1 cellular context compared by ENCODE assay signal in the genomic region with DNA sequence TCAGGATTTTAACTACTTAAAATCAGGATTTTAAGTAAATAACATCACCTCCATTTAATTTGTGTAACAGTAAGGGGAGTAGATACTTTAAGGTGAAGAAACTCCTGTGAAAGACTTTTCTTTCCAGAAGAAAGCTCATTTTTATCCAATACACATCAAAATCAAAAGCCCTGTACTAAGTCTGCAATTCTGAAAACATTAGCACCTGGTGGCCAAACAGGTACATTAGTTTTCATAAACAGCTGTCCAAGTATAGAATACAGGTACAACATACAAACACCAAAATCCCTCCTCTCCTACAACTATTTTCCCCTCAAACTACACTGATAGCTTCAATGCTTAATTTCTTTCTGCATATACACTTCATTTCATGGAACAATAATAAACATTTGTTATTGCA.
TF ChIP-seq lines count a peak whose summit lies in the region.

No MANE protein-coding gene starts in this region.

TF ChIP-seq in K562, 482 proteins besides CTCF, POLR2A, EP300 and RAD21:
- TF ChIP-seq TAF9B (IDR thresholded peaks at IDR 0.05; ENCODE audit: partially characterized antibody) (no peak), ATF7 (IDR thresholded peaks at IDR 0.05) (no peak), BRD9 (IDR thresholded peaks at IDR 0.05; ENCODE audit: low read depth, partially characterized antibody) (no peak), ZNF174 (CRISPR knock-in tag; IDR thresholded peaks at IDR 0.05) (no peak), LEF1 (IDR thresholded peaks at IDR 0.05) (no peak), CC2D1A (IDR thresholded peaks at IDR 0.05) (no peak), HDAC8 (tag; IDR thresholded peaks at IDR 0.05) (no peak), CBX2 (IDR thresholded peaks at IDR 0.05; ENCODE audit: insufficient read depth, low read length, poor library complexity, severe bottlenecking) (no peak), ZNF24 (IDR thresholded peaks at IDR 0.05) (no peak), CEBPB (tag; IDR thresholded peaks at IDR 0.05) (no peak), ZNF140 (CRISPR knock-in tag; IDR thresholded peaks at IDR 0.05) (no peak), CREB1 (IDR thresholded peaks at IDR 0.05) (no peak), CREB1 (CRISPR knock-in tag; IDR thresholded peaks at IDR 0.05) (no peak)
- TF ChIP-seq, protein P1, sequence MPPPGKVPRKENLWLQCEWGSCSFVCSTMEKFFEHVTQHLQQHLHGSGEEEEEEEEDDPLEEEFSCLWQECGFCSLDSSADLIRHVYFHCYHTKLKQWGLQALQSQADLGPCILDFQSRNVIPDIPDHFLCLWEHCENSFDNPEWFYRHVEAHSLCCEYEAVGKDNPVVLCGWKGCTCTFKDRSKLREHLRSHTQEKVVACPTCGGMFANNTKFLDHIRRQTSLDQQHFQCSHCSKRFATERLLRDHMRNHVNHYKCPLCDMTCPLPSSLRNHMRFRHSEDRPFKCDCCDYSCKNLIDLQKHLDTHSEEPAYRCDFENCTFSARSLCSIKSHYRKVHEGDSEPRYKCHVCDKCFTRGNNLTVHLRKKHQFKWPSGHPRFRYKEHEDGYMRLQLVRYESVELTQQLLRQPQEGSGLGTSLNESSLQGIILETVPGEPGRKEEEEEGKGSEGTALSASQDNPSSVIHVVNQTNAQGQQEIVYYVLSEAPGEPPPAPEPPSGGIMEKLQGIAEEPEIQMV (tag; conservative IDR thresholded peaks at IDR 0.05; ENCODE audit: low read depth) = no peak
- TF ChIP-seq, protein P2, sequence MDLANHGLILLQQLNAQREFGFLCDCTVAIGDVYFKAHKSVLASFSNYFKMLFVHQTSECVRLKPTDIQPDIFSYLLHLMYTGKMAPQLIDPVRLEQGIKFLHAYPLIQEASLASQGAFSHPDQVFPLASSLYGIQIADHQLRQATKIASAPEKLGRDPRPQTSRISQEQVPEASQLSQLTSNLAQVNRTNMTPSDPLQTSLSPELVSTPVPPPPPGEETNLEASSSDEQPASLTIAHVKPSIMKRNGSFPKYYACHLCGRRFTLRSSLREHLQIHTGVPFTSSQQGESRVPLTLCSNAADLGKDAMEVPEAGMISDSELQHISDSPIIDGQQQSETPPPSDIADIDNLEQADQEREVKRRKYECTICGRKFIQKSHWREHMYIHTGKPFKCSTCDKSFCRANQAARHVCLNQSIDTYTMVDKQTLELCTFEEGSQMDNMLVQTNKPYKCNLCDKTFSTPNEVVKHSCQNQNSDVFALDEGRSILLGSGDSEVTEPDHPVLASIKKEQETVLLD (IDR thresholded peaks at IDR 0.05) = no peak
